18 cellular contexts compared by ENCODE assay signal in the genomic region with DNA sequence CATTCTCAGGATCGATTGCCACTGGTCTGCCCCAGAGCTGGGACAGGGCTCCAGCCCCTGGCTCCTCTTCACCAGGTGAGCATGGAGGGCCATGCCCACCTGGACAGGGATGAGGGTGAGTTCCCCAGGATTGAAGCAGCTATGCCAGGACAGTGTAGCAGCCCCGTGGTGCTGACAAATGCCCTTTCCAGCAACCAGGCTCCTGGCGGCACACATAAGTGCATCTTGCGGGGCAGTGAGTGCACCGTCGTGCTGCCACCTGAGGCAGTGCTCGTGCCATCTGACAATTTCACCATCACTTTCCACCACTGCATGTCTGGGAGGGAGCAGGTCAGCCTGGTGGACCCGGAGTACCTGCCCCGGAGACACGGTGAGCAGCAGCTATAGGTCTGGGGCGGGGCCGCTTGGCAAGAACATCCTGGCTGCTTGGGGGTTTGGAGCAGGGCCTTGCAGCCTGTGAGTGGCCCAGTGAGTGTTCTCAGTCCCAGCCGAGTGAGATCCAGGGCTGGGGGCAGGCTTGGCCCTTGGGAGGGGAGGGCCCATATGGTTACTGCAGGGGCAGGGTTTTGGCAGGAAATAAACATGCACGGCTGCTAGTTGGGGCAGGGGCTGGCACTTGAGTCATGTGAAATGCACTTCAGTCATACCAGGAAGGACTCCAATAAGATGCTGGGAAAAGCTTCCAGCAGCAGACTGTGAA. TPM values are rescaled to one million over a fixed set of nuclear protein-coding genes. Genes with fewer than 3 reads are reported as not detected.
A peak's percentile ranks its signal among the peaks of the same experiment; 100 is the strongest.
DNase-seq lines count a peak whose midpoint lies in the region; ATAC-seq, FAIRE-seq and TF ChIP-seq lines count a peak whose summit lies in the region.
"Had no signal": no experiment of that assay in that cellular context is flagged by ENCODE, and none has a peak within 500 bp of the region (broad histone marks: within the 10 kb centered on the region; RNA-seq: fewer than 3 reads in every experiment).

No MANE protein-coding gene starts in this region.

- no TSS peak for BruUV-seq in Caco-2 (replicated peaks; lab: Mats Ljungman, UMichigan)

- ATAC-seq in activated CD8-positive, alpha-beta memory T cell treated with anti-CD3 and anti-CD28 coated beads, Interleukin-2, amount 10 ng/mL, durations not matched to agents 7 days and 5 days, result no peak
- ATAC-seq: HepG2 had no signal

- no peaks in the 10 kb centered on the region for H3K27me3 ChIP-seq in Caco-2 (replicated peaks; ENCODE audit: control insufficient read depth, insufficient read depth, low read length)
- H3K27me3 ChIP-seq: MG63 had no signal

- H3K4me3 Mint-ChIP-seq in activated CD8-positive, alpha-beta memory T cell treated with anti-CD3 and anti-CD28 coated beads, Interleukin-2, amount 10 ng/mL, durations not matched to agents 7 days and 5 days, result peak overlapping the region; percentile 4
- H3K4me3 Mint-ChIP-seq in endothelial cell (ENCODE audit: unreplicated experiment), result peak overlapping the region; percentile 69
- no peak overlapping the region for H3K4me3 Mint-ChIP-seq in Caco-2 (ENCODE audit: unreplicated experiment)
- H3K4me3 Mint-ChIP-seq: CD4-positive, CD25-positive, alpha-beta regulatory T cell had no signal

- H3K4me1 Mint-ChIP-seq in activated CD8-positive, alpha-beta memory T cell treated with anti-CD3 and anti-CD28 coated beads, Interleukin-2, amount 10 ng/mL, durations not matched to agents 7 days and 5 days, result peaks cover 52% of the 10 kb centered on the region
- H3K4me1 Mint-ChIP-seq in endothelial cell (ENCODE audit: unreplicated experiment) (peaks cover 3% of the 10 kb centered on the region), Caco-2 (ENCODE audit: low read depth, unreplicated experiment) (no peaks in the 10 kb centered on the region)

- CTCF ChIA-PET in activated CD8-positive, alpha-beta memory T cell treated with anti-CD3 and anti-CD28 coated beads, Interleukin-2, amount 10 ng/mL, durations not matched to agents 7 days and 5 days (lab: Charles Lee), result no interaction called here
- CTCF ChIA-PET in Caco-2 (lab: Charles Lee), result no interaction called here

- no peaks in the 10 kb centered on the region for H3K36me3 ChIP-seq in Caco-2 (ENCODE audit: control insufficient read depth, insufficient read depth, low read length)
- H3K36me3 ChIP-seq: MG63 had no signal

- H3K36me3 Mint-ChIP-seq in activated CD8-positive, alpha-beta memory T cell treated with anti-CD3 and anti-CD28 coated beads, Interleukin-2, amount 10 ng/mL, durations not matched to agents 7 days and 5 days, result peaks cover 32% of the 10 kb centered on the region
- peaks cover 12% of the 10 kb centered on the region for H3K36me3 Mint-ChIP-seq in endothelial cell (ENCODE audit: low read depth, unreplicated experiment)
- H3K36me3 Mint-ChIP-seq in Caco-2 (ENCODE audit: insufficient read depth, unreplicated experiment), result no peaks in the 10 kb centered on the region
- H3K36me3 Mint-ChIP-seq: CD4-positive, CD25-positive, alpha-beta regulatory T cell had no signal

- intact Hi-C loops in Caco-2 (cut with micrococcal nuclease; ENCODE audit: unreplicated experiment), result no loop called here

- TF ChIP-seq CTCF in endothelial cell (IDR thresholded peaks at IDR 0.05; ENCODE audit: unreplicated experiment) (no peak), Caco-2 (IDR thresholded peaks at IDR 0.05; ENCODE audit: insufficient read depth in 1 of 2, low read depth in 1 of 2, low read length in 1 of 2, severe bottlenecking in 1 of 2, unreplicated experiment in 1 of 2) (no peak)

- H3K27ac Mint-ChIP-seq in activated CD8-positive, alpha-beta memory T cell treated with anti-CD3 and anti-CD28 coated beads, Interleukin-2, amount 10 ng/mL, durations not matched to agents 7 days and 5 days, result peak overlapping the region; percentile 58
- H3K27ac Mint-ChIP-seq in endothelial cell (ENCODE audit: unreplicated experiment) (no peak overlapping the region), Caco-2 (ENCODE audit: unreplicated experiment) (no peak overlapping the region)

- POLR2A ChIA-PET in Caco-2 (lab: Charles Lee), result no interaction called here

- FAIRE-seq in RCC 7860 (lab: Jason Lieb, UNC), result no peak
- FAIRE-seq: D721Med, G401.6, GM12892, HepG2 had no signal

- H3K9me3 ChIP-seq in Caco-2, result no peaks in the 10 kb centered on the region
- H3K9me3 ChIP-seq: MG63 had no signal

- no peak for DNase-seq in activated CD8-positive, alpha-beta memory T cell treated with anti-CD3 and anti-CD28 coated beads, Interleukin-2, amount 10 ng/mL, durations not matched to agents 7 days and 5 days
- DNase-seq in activated CD8-positive, alpha-beta memory T cell treated with anti-CD3 and anti-CD28 coated beads, Interleukin-2, amount 50 U/mL, for 4 hours, result no peak
- DNase-seq in RCC 7860 (ENCODE audit: low spot score) (peak; percentile 2), endothelial cell (ENCODE audit: low spot score) (no peak), ureter (ENCODE audit: low spot score) (peak; percentile 63), Caco-2 (no peak), NCI-H1436 treated with DMSO at 0.1 percent for 48 hours (lab: John Stamatoyannopoulos, UW) (no peak)
- DNase-seq: CD4-positive, CD25-positive, alpha-beta regulatory T cell; DMS79 treated with DMSO at 0.1 percent for 48 hours; HCEC 1CT; MG63; NCI-H2029 treated with DMSO at 0.1 percent for 48 hours; NCI-H524 treated with DMSO at 0.1 percent for 48 hours; RPMI8226 had no signal

- H3K4me3 ChIP-seq in Caco-2 (ENCODE audit: low read depth, low read length), result no peak overlapping the region
- H3K4me3 ChIP-seq: MG63 had no signal

- H3K27me3 Mint-ChIP-seq in activated CD8-positive, alpha-beta memory T cell treated with anti-CD3 and anti-CD28 coated beads, Interleukin-2, amount 10 ng/mL, durations not matched to agents 7 days and 5 days, result no peaks in the 10 kb centered on the region
- H3K27me3 Mint-ChIP-seq in endothelial cell (ENCODE audit: unreplicated experiment) (peaks cover 31% of the 10 kb centered on the region), Caco-2 (ENCODE audit: insufficient read depth, unreplicated experiment) (no peaks in the 10 kb centered on the region)
- H3K27me3 Mint-ChIP-seq: CD4-positive, CD25-positive, alpha-beta regulatory T cell had no signal

- H3K9me3 Mint-ChIP-seq in activated CD8-positive, alpha-beta memory T cell treated with anti-CD3 and anti-CD28 coated beads, Interleukin-2, amount 10 ng/mL, durations not matched to agents 7 days and 5 days (ENCODE audit: low read depth), result no peaks in the 10 kb centered on the region
- H3K9me3 Mint-ChIP-seq in endothelial cell (ENCODE audit: unreplicated experiment) (peaks cover 35% of the 10 kb centered on the region), Caco-2 (ENCODE audit: unreplicated experiment) (no peaks in the 10 kb centered on the region)

- no peaks in the 10 kb centered on the region for H3K4me1 ChIP-seq in Caco-2

RNA-seq across cellular contexts. Expression of a gene that starts 6.1 kb away (rescaled TPM):
- total RNA-seq in activated CD8-positive, alpha-beta memory T cell treated with anti-CD3 and anti-CD28 coated beads, Interleukin-2, amount 10 ng/mL, durations not matched to agents 7 days and 5 days, result 100 to 1,000 TPM in 1 of 2 experiments, 10 to 100 TPM in 1; 87.0 to 110 TPM
- 0.38 TPM for total RNA-seq in endothelial cell (ENCODE audit: unreplicated experiment)
- total RNA-seq in ureter, result 22.1 TPM
- total RNA-seq in Caco-2 (2022), result 0.44 TPM in 1 of 2 replicates, not detected in the other
- total RNA-seq: HepG2 had no signal

Comparison
In these comparisons a context has a peak if more than half of its experiments do, and no peak if none do; other contexts are left out.
1. DNase-seq: peak in RCC 7860 (single experiment) and ureter (single experiment); none in activated CD8-positive, alpha-beta memory T cell treated with anti-CD3 and anti-CD28 coated beads, Interleukin-2, amount 10 ng/mL, durations not matched to agents 7 days and 5 days (single experiment), activated CD8-positive, alpha-beta memory T cell treated with anti-CD3 and anti-CD28 coated beads, Interleukin-2, amount 50 U/mL, for 4 hours (single experiment), endothelial cell (single experiment), Caco-2 (0 of 2) and NCI-H1436 treated with DMSO at 0.1 percent for 48 hours (single experiment).
2. RNA of a gene that starts 6.1 kb away (total RNA-seq): 87.0 to 110 TPM in activated CD8-positive, alpha-beta memory T cell treated with anti-CD3 and anti-CD28 coated beads, Interleukin-2, amount 10 ng/mL, durations not matched to agents 7 days and 5 days and 22.1 TPM in ureter (single experiment); 0.38 TPM in endothelial cell (single experiment) and 0.44 TPM in Caco-2; every median in the first group is over 10 times any median in the second.